ENCODE assay signal across 1 cellular context in genomic region chr11:95097209-95097608, GRCh38.
TF ChIP-seq lines count a peak whose summit lies in the region.

No MANE protein-coding gene starts in this region.

TF ChIP-seq in SK-N-SH treated with all-trans-retinoic acid at 6 μM for 48 hours, 23 proteins besides CTCF, POLR2A, EP300 and RAD21:
- TF ChIP-seq ESRRG (CRISPR knock-in tag; IDR thresholded peaks at IDR 0.05) (no peak), CSRNP3 (CRISPR knock-in tag; IDR thresholded peaks at IDR 0.05) (no peak), ZNF8 (CRISPR knock-in tag; IDR thresholded peaks at IDR 0.05) (no peak), ISL1 (CRISPR knock-in tag; IDR thresholded peaks at IDR 0.05) (no peak), SNAI2 (CRISPR knock-in tag; IDR thresholded peaks at IDR 0.05) (no peak), POU6F1 (CRISPR knock-in tag; IDR thresholded peaks at IDR 0.05; ENCODE audit: borderline replicate concordance, low read depth) (no peak), ZNF70 (CRISPR knock-in tag; IDR thresholded peaks at IDR 0.05) (no peak), ZNF565 (CRISPR knock-in tag; conservative IDR thresholded peaks at IDR 0.05; ENCODE audit: low read depth) (no peak), PATZ1 (CRISPR knock-in tag; IDR thresholded peaks at IDR 0.05; ENCODE audit: borderline replicate concordance) (no peak), ZFP3 (CRISPR knock-in tag; IDR thresholded peaks at IDR 0.05) (no peak), BACH2 (CRISPR knock-in tag; IDR thresholded peaks at IDR 0.05; ENCODE audit: borderline replicate concordance) (no peak), RARB (CRISPR knock-in tag; IDR thresholded peaks at IDR 0.05) (no peak), TCF4 (CRISPR knock-in tag; IDR thresholded peaks at IDR 0.05; ENCODE audit: borderline replicate concordance) (no peak), CSDC2 (CRISPR knock-in tag; IDR thresholded peaks at IDR 0.05) (no peak), ARNTL (CRISPR knock-in tag; IDR thresholded peaks at IDR 0.05; ENCODE audit: borderline replicate concordance, low read depth) (no peak), OSR1 (CRISPR knock-in tag; IDR thresholded peaks at IDR 0.05) (no peak), TOX (CRISPR knock-in tag; IDR thresholded peaks at IDR 0.05; ENCODE audit: borderline replicate concordance) (no peak), ZFP30 (CRISPR knock-in tag; IDR thresholded peaks at IDR 0.05) (no peak)
